Comparison of ENCODE assay signal across 8 cellular contexts in genomic region chr10:28679941-28680752, GRCh38. TPM values are rescaled to one million over a fixed set of nuclear protein-coding genes. Genes with fewer than 3 reads are reported as not detected.
DNase-seq lines count a peak whose midpoint lies in the region; ATAC-seq and TF ChIP-seq lines count a peak whose summit lies in the region.

No MANE protein-coding gene starts in this region.

- peak overlapping the region; percentile 93 for H3K9ac ChIP-seq in IMR-90 (ENCODE audit: low read depth, low read length)

- dilution Hi-C loops in IMR-90 (cut with HindIII; ENCODE audit: low sequenced_read_pairs, unreplicated experiment): no loop called here

- TF ChIP-seq CTCF in AG04450 (IDR thresholded peaks at IDR 0.05; ENCODE audit: low read depth, low read length) (peak; percentile 41), IMR-90 (conservative IDR thresholded peaks at IDR 0.05; ENCODE audit: low read depth, low read length) (peak; percentile 35), lung (IDR thresholded peaks at IDR 0.05; ENCODE audit: control extremely low read depth, extremely low read depth) (no peak), thyroid gland (IDR thresholded peaks at IDR 0.05) (no peak)

- H3K23ac ChIP-seq in IMR-90 (ENCODE audit: low read depth, low read length): peak overlapping the region; percentile 87; the same call in 1 of the 2 replicates

- DNase-seq in AG04450 (ENCODE audit: low read depth, low spot score): no peak
- no peak for DNase-seq in IMR-90
- DNase-seq in astrocyte of the hippocampus (ENCODE audit: low read depth, low spot score): peak; percentile 43
- no peak for DNase-seq in lung (ENCODE audit: low spot score)
- no peak for DNase-seq in thyroid gland

- no peak overlapping the region; the same call in 1 of the 2 replicates for H3K56ac ChIP-seq in IMR-90 (ENCODE audit: extremely low read depth, insufficient read depth, low read length)

- POLR2A ChIA-PET in AG04450 (lab: Yijun Ruan, JAX): interaction anchor here (0.8 to 1.5 kb wide), 3 partner anchors 55 to 624 kb away, joined by 3 to 6 read pairs (median 3); no protein-coding TSS in a partner anchor
- POLR2A ChIA-PET in IMR-90 (lab: Charles Lee; ENCODE audit: unreplicated experiment): interaction anchor here (0.8 kb wide), 1 partner anchor 452 kb away, joined by 3 read pairs; no protein-coding TSS in a partner anchor

- H4K20me1 ChIP-seq in IMR-90 (ENCODE audit: insufficient read depth, low read length): peaks cover 30% of the 10 kb centered on the region

- H2BK120ac ChIP-seq in IMR-90 (ENCODE audit: low read depth, low read length): no peak overlapping the region; the same call in 1 of the 2 replicates

- no peak overlapping the region for H3K27ac ChIP-seq in AG04450 (ENCODE audit: low read depth, low read length)
- H3K27ac ChIP-seq in IMR-90 (ENCODE audit: insufficient read depth, low read length): no peak overlapping the region
- peak overlapping the region; percentile 45 to 65 for H3K27ac ChIP-seq in lung (ENCODE audit: low read depth in 1 of 2, low read length in 1 of 2)
- no peak overlapping the region for H3K27ac ChIP-seq in thyroid gland

- H3K27me3 ChIP-seq in AG04450 (ENCODE audit: control insufficient read depth, insufficient read depth, low read length) (peaks cover 11% of the 10 kb centered on the region), IMR-90 (ENCODE audit: control insufficient read depth, insufficient read depth, low read length) (peaks cover 18% of the 10 kb centered on the region), lung (ENCODE audit: control insufficient read depth, insufficient read depth) (no peaks in the 10 kb centered on the region), thyroid gland (no peaks in the 10 kb centered on the region)

- intact Hi-C loops in IMR-90 (cut with micrococcal nuclease): loop anchor here (1.0 to 5.0 kb wide), 7 partner anchors 161 to 577 kb away; no protein-coding TSS in a partner anchor
- intact Hi-C loops in thyroid gland (cut with DNase I): loop anchor here (5.0 kb wide), 1 partner anchor 622 kb away; no protein-coding TSS in a partner anchor

- no peak overlapping the region for H4K5ac ChIP-seq in IMR-90 (ENCODE audit: low read depth, low read length)

- ATAC-seq in IMR-90 (ENCODE audit: low read depth) (no peak), lung (ENCODE audit: insufficient read depth, low FRiP score) (no peak), GM21367 (IDR thresholded peaks at IDR 0.05; ENCODE audit: unreplicated experiment) (no peak), GM21528 (IDR thresholded peaks at IDR 0.05; ENCODE audit: low FRiP score, unreplicated experiment) (no peak), GM19035 (IDR thresholded peaks at IDR 0.05; ENCODE audit: unreplicated experiment) (no peak)

- peaks cover 10% of the 10 kb centered on the region for H3K36me3 ChIP-seq in IMR-90 (ENCODE audit: control insufficient read depth, insufficient read depth, low read length)
- H3K36me3 ChIP-seq in lung (ENCODE audit: control insufficient read depth in 2 of 2, insufficient read depth in 2 of 2, low read length in 2 of 2): no peaks in the 10 kb centered on the region
- H3K36me3 ChIP-seq in thyroid gland: no peaks in the 10 kb centered on the region

- H4K91ac ChIP-seq in IMR-90 (ENCODE audit: insufficient read depth, low read depth, low read length): no peak overlapping the region

- no peak overlapping the region for H2AK9ac ChIP-seq in IMR-90 (replicated peaks; ENCODE audit: low read depth, low read length, poor library complexity)

- H2BK15ac ChIP-seq in IMR-90 (ENCODE audit: low read depth, low read length): no peak overlapping the region

- no peak overlapping the region for H2BK5ac ChIP-seq in IMR-90 (ENCODE audit: low read depth, low read length, poor library complexity, severe bottlenecking)

- peaks cover 11 to 38% of the 10 kb centered on the region in 2 experiments for H3K79me1 ChIP-seq in IMR-90 (ENCODE audit: low read depth in 1 of 2, low read length in 2 of 2)

- peak overlapping the region; percentile 19; the same call in 1 of the 2 replicates for H3K4ac ChIP-seq in IMR-90 (ENCODE audit: low read depth, low read length)

- 0 out of 2 replicates have a peak overlapping the region, but pooled peaks have one; percentile 1 for H3K18ac ChIP-seq in IMR-90 (ENCODE audit: low read depth, low read length)

- no peak overlapping the region; the same call in 1 of the 2 replicates for H2BK20ac ChIP-seq in IMR-90 (ENCODE audit: low read depth, low read length)

- CTCF ChIA-PET in AG04450 (lab: Charles Lee) (interaction anchor here (0.6 to 1.6 kb wide), 7 partner anchors 16 to 624 kb away, joined by 3 to 6 read pairs (median 3); no protein-coding TSS in a partner anchor), IMR-90 (lab: Yijun Ruan, JAX) (interaction anchor here (0.5 to 0.9 kb wide), 7 partner anchors 9 to 426 kb away, joined by 3 to 7 read pairs (median 4); no protein-coding TSS in a partner anchor)

- BruUV-seq in IMR-90 (replicated peaks; lab: Mats Ljungman, UMichigan): no TSS peak

- H3K9me1 ChIP-seq in IMR-90 (ENCODE audit: insufficient read depth, low read length): peaks cover 5% of the 10 kb centered on the region; the same call in 1 of the 2 replicates

- H3K4me3 ChIP-seq in AG04450 (ENCODE audit: low read depth, low read length) (peak overlapping the region; percentile 79), IMR-90 (ENCODE audit: insufficient read depth, low read depth, low read length) (peak overlapping the region; percentile 89), lung (peak overlapping the region; percentile 29), thyroid gland (replicated peaks in 1 of 3) (no peak overlapping the region)

- in situ Hi-C loops in IMR-90 (cut with MboI; ENCODE audit: low sequenced_read_pairs): loop anchor here (5.0 to 25.0 kb wide), 3 partner anchors 107 to 452 kb away; no protein-coding TSS in a partner anchor

- no peak for TF ChIP-seq POLR2A in IMR-90 (IDR thresholded peaks at IDR 0.05; ENCODE audit: low read depth, low read length)
- no peak for TF ChIP-seq POLR2A in thyroid gland (IDR thresholded peaks at IDR 0.05)

- no peaks in the 10 kb centered on the region; the same call in 1 of the 2 replicates for H3K9me3 ChIP-seq in AG04450 (ENCODE audit: control insufficient read depth, insufficient read depth, low read length)
- no peaks in the 10 kb centered on the region for H3K9me3 ChIP-seq in IMR-90 (ENCODE audit: control insufficient read depth, insufficient read depth, low read length)
- no peaks in the 10 kb centered on the region for H3K9me3 ChIP-seq in lung (ENCODE audit: control insufficient read depth in 2 of 2, insufficient read depth in 1 of 2, low read length in 1 of 2)
- no peaks in the 10 kb centered on the region for H3K9me3 ChIP-seq in thyroid gland

- H2AK5ac ChIP-seq in IMR-90 (ENCODE audit: low read depth, low read length): no peak overlapping the region

- peak overlapping the region in 1 of 2 experiments; percentile 12; a peak in 1 of 4 replicates for H4K8ac ChIP-seq in IMR-90 (ENCODE audit: low read depth in 2 of 2, low read length in 2 of 2)

- H3K14ac ChIP-seq in IMR-90 (replicated peaks; ENCODE audit: low read depth, low read length): peak overlapping the region; percentile 61

- H2AFZ ChIP-seq in IMR-90 (replicated peaks; ENCODE audit: low read length, poor library complexity): no peak overlapping the region

- peak overlapping the region; percentile 91 for H3K4me2 ChIP-seq in IMR-90 (ENCODE audit: low read depth, low read length)

- WGBS in IMR-90 (ENCODE audit: extremely low coverage in 2 of 2, insufficient read length in 1 of 2), 2 experiments: 4% methylated on average over 4 of the region's 16 CpGs; no CpG with 5 or more reads in 1 of the 2 experiments
- WGBS in lung, 2 donors: 8% methylated on average over 16 of the region's 16 CpGs
- 66 to 69% methylated on average over 16 of the region's 16 CpGs for WGBS in thyroid gland, 2 donors

- TF ChIP-seq RAD21 in IMR-90 (IDR thresholded peaks at IDR 0.05; ENCODE audit: low read length): peak; percentile 32

- H3K4me1 ChIP-seq in IMR-90 (ENCODE audit: control insufficient read depth, insufficient read depth, low read length): peaks cover 6% of the 10 kb centered on the region
- H3K4me1 ChIP-seq in lung (ENCODE audit: control insufficient read depth in 2 of 2, insufficient read depth in 2 of 2, low read length in 2 of 2): peaks cover 0 to 3% of the 10 kb centered on the region in 2 donors
- H3K4me1 ChIP-seq in thyroid gland: peaks cover 9 to 14% of the 10 kb centered on the region in 2 donors

TF ChIP-seq in IMR-90, 13 proteins besides CTCF, POLR2A, EP300 and RAD21:
- TF ChIP-seq CHD1 (IDR thresholded peaks at IDR 0.05; ENCODE audit: low read depth, low read length) (no peak), ELK1 (IDR thresholded peaks at IDR 0.05; ENCODE audit: borderline replicate concordance, low read depth, low read length) (no peak), MXI1 (IDR thresholded peaks at IDR 0.05; ENCODE audit: borderline replicate concordance, low read depth, low read length) (no peak), SMC3 (IDR thresholded peaks at IDR 0.05; ENCODE audit: low read depth, low read length) (peak; percentile 41; the same call in 1 of the 2 replicates)

RNA-seq across cellular contexts. Expression of gene BAMBI, which starts 2.8 kb away (rescaled TPM):
- polyA plus RNA-seq in AG04450 (2011; rRNA removed): 10.8 and 11.0 TPM in 2 replicates
- polyA minus RNA-seq in AG04450 (2011; rRNA and poly(A)+ RNA removed): 6.3 and 7.0 TPM in 2 replicates
- 19.4 and 20.8 TPM in 2 replicates for total RNA-seq in IMR-90 (2012; rRNA removed)
- polyA plus RNA-seq in IMR-90 (2012; rRNA removed): 13.4 and 14.4 TPM in 2 replicates
- 8.3 and 14.5 TPM in 2 replicates for polyA plus RNA-seq in IMR-90 (2012; cell fraction: cytosol; rRNA removed)
- polyA plus RNA-seq in IMR-90 (2012; cell fraction: nucleus; rRNA removed; ENCODE audit: low replicate concordance): 8.6 and 10.7 TPM in 2 replicates
- 10 to 100 TPM in 1 of 2 donors, 1 to 10 TPM in 1; 7.8 to 28.3 TPM for total RNA-seq in lung
- polyA plus RNA-seq in lung: 1 to 10 TPM; 3.1 to 3.9 TPM
- total RNA-seq in thyroid gland: under 1 TPM; 0.22 to 0.92 (median 0.53) TPM

Comparison
In these comparisons a context has a peak if more than half of its experiments do, and no peak if none do; other contexts are left out.
1. H3K27ac ChIP-seq: peak in lung (2 of 2); none in AG04450 (single experiment), IMR-90 (single experiment) and thyroid gland (0 of 3).
2. H3K4me3 ChIP-seq: peak in AG04450 (single experiment), IMR-90 (single experiment) and lung (single experiment); none in thyroid gland (0 of 3).
3. CTCF ChIP-seq: peak in AG04450 (single experiment) and IMR-90 (single experiment); none in lung (single experiment) and thyroid gland (0 of 6).
4. RNA of gene BAMBI, which starts 2.8 kb away (total RNA-seq): 7.8 to 28.3 TPM in lung and 19.4 to 20.8 TPM in IMR-90; 0.22 to 0.92 TPM in thyroid gland; every median in the first group is over 4 times any median in the second.